In genomic region chr15:40355976-40356585, GRCh38 we compare ENCODE assay signal across 24 cellular contexts. TPM values are rescaled to one million over a fixed set of nuclear protein-coding genes. Genes with fewer than 3 reads are reported as not detected.
DNase-seq lines count a peak whose midpoint lies in the region; ATAC-seq and TF ChIP-seq lines count a peak whose summit lies in the region.
"Had no signal": no experiment of that assay in that cellular context is flagged by ENCODE, and none has a peak within 500 bp of the region (broad histone marks: within the 10 kb centered on the region; RNA-seq: fewer than 3 reads in every experiment).

No MANE protein-coding gene starts in this region.

- no peaks in the 10 kb centered on the region for H3K36me3 Mint-ChIP-seq in brain
- no peaks in the 10 kb centered on the region for H3K36me3 Mint-ChIP-seq in neural progenitor cell
- H3K36me3 Mint-ChIP-seq in type B pancreatic cell, result no peaks in the 10 kb centered on the region
- H3K36me3 Mint-ChIP-seq in CD4-positive, alpha-beta T cell (ENCODE audit: low read depth), result no peaks in the 10 kb centered on the region

- DNase-seq in stimulated activated naive CD8-positive, alpha-beta T cell treated with anti-CD3 and anti-CD28 coated beads, Interleukin-15, amount 100 ng/mL, for 72 hours, result no peak
- DNase-seq in stimulated activated naive CD8-positive, alpha-beta T cell treated with anti-CD3 and anti-CD28 coated beads, Interleukin-15, Interleukin-2, amounts not matched to agents 100 U/mL and 50 U/mL, for 24 hours, result no peak
- no peak for DNase-seq in neural progenitor cell (ENCODE audit: low spot score)
- no peak for DNase-seq in type B pancreatic cell (ENCODE audit: extremely low spot score, unreplicated experiment)
- DNase-seq in epidermal melanocyte (ENCODE audit: insufficient read length, low spot score), result no peak
- DNase-seq in kidney glomerular epithelial cell (lab: John Stamatoyannopoulos, UW), result no peak
- no peak for DNase-seq in CD4-positive, alpha-beta T cell
- DNase-seq: 8988T, ACHN, NCI-H1092 treated with DMSO at 0.1 percent for 48 hours, NCI-H1436, NCI-H187, NCI-H2081 treated with DMSO at 0.1 percent for 48 hours, NCI-H2171, NCI-H226, NCI-H510A, SHP77 had no signal

- no peak overlapping the region for H3K27ac ChIP-seq in neural progenitor cell
- no peak overlapping the region for H3K27ac ChIP-seq in CD4-positive, alpha-beta T cell (ENCODE audit: low read depth, low read length)
- H3K27ac ChIP-seq: HL-60, RWPE1 had no signal

- CTCF ChIA-PET in CD4-positive, alpha-beta T cell (lab: Charles Lee), result interaction anchor here (2.6 to 3.1 kb wide), 2 partner anchors 11 to 18 kb away, joined by 6 to 9 read pairs; no protein-coding TSS in a partner anchor

- H3K4me3 ChIP-seq in neural progenitor cell, result no peak overlapping the region

- no peak overlapping the region for H3K4me2 ChIP-seq in neural progenitor cell

- peaks cover 18% of the 10 kb centered on the region for H3K27me3 Mint-ChIP-seq in stimulated activated naive CD8-positive, alpha-beta T cell treated with anti-CD3 and anti-CD28 coated beads, Interleukin-15, amount 100 ng/mL, for 72 hours
- H3K27me3 Mint-ChIP-seq in brain, result peaks cover 21% of the 10 kb centered on the region
- H3K27me3 Mint-ChIP-seq in neural progenitor cell (ENCODE audit: insufficient read depth, low read depth), result peaks cover 23% of the 10 kb centered on the region
- H3K27me3 Mint-ChIP-seq in type B pancreatic cell, result peaks cover 54% of the 10 kb centered on the region
- H3K27me3 Mint-ChIP-seq in CD4-positive, alpha-beta T cell, result no peaks in the 10 kb centered on the region

- H3K27me3 ChIP-seq in neural progenitor cell, result peaks cover 45% of the 10 kb centered on the region
- H3K27me3 ChIP-seq in CD4-positive, alpha-beta T cell (ENCODE audit: control insufficient read depth, insufficient read depth, low read length), result no peaks in the 10 kb centered on the region

- H3K9me3 Mint-ChIP-seq in stimulated activated naive CD8-positive, alpha-beta T cell treated with anti-CD3 and anti-CD28 coated beads, Interleukin-15, amount 100 ng/mL, for 72 hours, result no peaks in the 10 kb centered on the region
- H3K9me3 Mint-ChIP-seq in brain (peaks cover 0 to 3% (median 0%) of the 10 kb centered on the region in 5 experiments), neural progenitor cell (no peaks in the 10 kb centered on the region), type B pancreatic cell (no peaks in the 10 kb centered on the region)
- no peaks in the 10 kb centered on the region for H3K9me3 Mint-ChIP-seq in CD4-positive, alpha-beta T cell

- H3F3A ChIP-seq in neural progenitor cell (ENCODE audit: low read depth), result peaks cover 28% of the 10 kb centered on the region

- H3K36me3 ChIP-seq in neural progenitor cell, result no peaks in the 10 kb centered on the region

- no peaks in the 10 kb centered on the region for H3K79me2 ChIP-seq in neural progenitor cell (ENCODE audit: low read depth)

- H3K4me1 ChIP-seq in neural progenitor cell, result peaks cover 18% of the 10 kb centered on the region

- no peak overlapping the region for H3K9ac ChIP-seq in neural progenitor cell

- peak; percentile 52 for ATAC-seq in stimulated activated naive CD8-positive, alpha-beta T cell treated with anti-CD3 and anti-CD28 coated beads, Interleukin-15, amount 100 ng/mL, for 72 hours
- no peak for ATAC-seq in stimulated activated naive CD8-positive, alpha-beta T cell treated with anti-CD3 and anti-CD28 coated beads, Interleukin-15, Interleukin-2, amounts not matched to agents 100 U/mL and 50 U/mL, for 24 hours
- no peak for ATAC-seq in CD4-positive, alpha-beta T cell (ENCODE audit: poor library complexity)
- ATAC-seq: Panc1 had no signal

- intact Hi-C loops in CD4-positive, alpha-beta T cell (cut with DNase I, micrococcal nuclease), result no loop called here

- TF ChIP-seq CTCF in brain (conservative IDR thresholded peaks at IDR 0.05), result no peak
- no peak for TF ChIP-seq CTCF in neural progenitor cell (IDR thresholded peaks at IDR 0.05)
- no peak for TF ChIP-seq CTCF in type B pancreatic cell (conservative IDR thresholded peaks at IDR 0.05)
- no peak for TF ChIP-seq CTCF in CD4-positive, alpha-beta T cell (IDR thresholded peaks at IDR 0.05)

- H3K9me3 ChIP-seq in neural progenitor cell (ENCODE audit: low read depth), result no peaks in the 10 kb centered on the region
- no peaks in the 10 kb centered on the region for H3K9me3 ChIP-seq in CD4-positive, alpha-beta T cell (ENCODE audit: control insufficient read depth, low read length)

- no peak overlapping the region for H3K27ac Mint-ChIP-seq in stimulated activated naive CD8-positive, alpha-beta T cell treated with anti-CD3 and anti-CD28 coated beads, Interleukin-15, amount 100 ng/mL, for 72 hours
- H3K27ac Mint-ChIP-seq in brain (peak overlapping the region; percentile 8 to 100 (median 28)), neural progenitor cell (no peak overlapping the region), type B pancreatic cell (no peak overlapping the region)
- no peak overlapping the region for H3K27ac Mint-ChIP-seq in CD4-positive, alpha-beta T cell

- POLR2A ChIA-PET in CD4-positive, alpha-beta T cell (lab: Charles Lee), result no interaction called here

- H3K4me3 Mint-ChIP-seq in stimulated activated naive CD8-positive, alpha-beta T cell treated with anti-CD3 and anti-CD28 coated beads, Interleukin-15, amount 100 ng/mL, for 72 hours, result no peak overlapping the region
- H3K4me3 Mint-ChIP-seq in brain, result peak overlapping the region; percentile 47 to 90 (median 84)
- peak overlapping the region; percentile 51 for H3K4me3 Mint-ChIP-seq in neural progenitor cell
- peak overlapping the region; percentile 39 for H3K4me3 Mint-ChIP-seq in type B pancreatic cell
- H3K4me3 Mint-ChIP-seq in CD4-positive, alpha-beta T cell, result no peak overlapping the region

- peaks cover 11% of the 10 kb centered on the region for H4K20me1 ChIP-seq in neural progenitor cell (ENCODE audit: low read depth)

- no peak overlapping the region for H2AFZ ChIP-seq in neural progenitor cell (replicated peaks)

- H3K4me1 Mint-ChIP-seq in stimulated activated naive CD8-positive, alpha-beta T cell treated with anti-CD3 and anti-CD28 coated beads, Interleukin-15, amount 100 ng/mL, for 72 hours, result peaks cover 18% of the 10 kb centered on the region
- H3K4me1 Mint-ChIP-seq in brain (peaks cover 59% of the 10 kb centered on the region), neural progenitor cell (peaks cover 25% of the 10 kb centered on the region), type B pancreatic cell (ENCODE audit: unreplicated experiment) (peaks cover 16% of the 10 kb centered on the region)
- H3K4me1 Mint-ChIP-seq in CD4-positive, alpha-beta T cell (ENCODE audit: low read depth), result peaks cover 14% of the 10 kb centered on the region

RNA-seq across cellular contexts. Expression of gene DISP2, which starts 1.9 kb away (rescaled TPM):
- 16.3 TPM for polyA plus RNA-seq in brain (ENCODE audit: insufficient read depth, low read depth, low replicate concordance)
- total RNA-seq in neural progenitor cell (ENCODE audit: low replicate concordance) (0.06 TPM in 1 of 2 replicates, not detected in the other), type B pancreatic cell (ENCODE audit: low replicate concordance) (1.5 and 1.8 TPM in 2 replicates)
- under 1 TPM; 0.03 to 0.06 TPM for total RNA-seq in CD4-positive, alpha-beta T cell

RNA-seq across cellular contexts. Expression of gene PHGR1, which starts 5.2 kb away (rescaled TPM):
- polyA plus RNA-seq in brain (ENCODE audit: insufficient read depth, low read depth, low replicate concordance), result not detected
- not detected in 2 replicates for total RNA-seq in neural progenitor cell (ENCODE audit: low replicate concordance)
- total RNA-seq in type B pancreatic cell (ENCODE audit: low replicate concordance), result 5.6 and 15.8 TPM in 2 replicates
- total RNA-seq in CD4-positive, alpha-beta T cell, result not detected
- total RNA-seq: G401, SK-MEL-5 had no signal
- polyA plus RNA-seq: BJ had no signal

RNA-seq across cellular contexts. Expression of gene CCDC9B, which starts 15.3 kb away (rescaled TPM):
- polyA plus RNA-seq in brain (ENCODE audit: insufficient read depth, low read depth, low replicate concordance), result 1.2 TPM
- 0.25 TPM in 1 of 2 replicates, not detected in the other for total RNA-seq in neural progenitor cell (ENCODE audit: low replicate concordance)
- 1.6 and 2.4 TPM in 2 replicates for total RNA-seq in type B pancreatic cell (ENCODE audit: low replicate concordance)
- 1 to 10 TPM; 1.0 to 1.5 TPM for total RNA-seq in CD4-positive, alpha-beta T cell

RNA-seq across cellular contexts. Expression of gene KNSTRN, which starts 26.4 kb away (rescaled TPM):
- 48.0 TPM for polyA plus RNA-seq in brain (ENCODE audit: insufficient read depth, low read depth, low replicate concordance)
- total RNA-seq in neural progenitor cell (ENCODE audit: low replicate concordance) (129 and 152 TPM in 2 replicates), type B pancreatic cell (ENCODE audit: low replicate concordance) (24.1 and 52.2 TPM in 2 replicates)
- 1 to 10 TPM; 2.8 to 3.0 TPM for total RNA-seq in CD4-positive, alpha-beta T cell

RNA-seq across cellular contexts. Expression of gene INAFM2, which starts 32.6 kb away (rescaled TPM):
- polyA plus RNA-seq in brain (ENCODE audit: insufficient read depth, low read depth, low replicate concordance), result 9.5 TPM
- total RNA-seq in neural progenitor cell (ENCODE audit: low replicate concordance) (11.5 and 18.2 TPM in 2 replicates), type B pancreatic cell (ENCODE audit: low replicate concordance) (12.3 and 23.6 TPM in 2 replicates)
- total RNA-seq in CD4-positive, alpha-beta T cell, result 1 to 10 TPM; 6.8 to 7.0 TPM

Comparison
In these comparisons a context has a peak if more than half of its experiments do, and no peak if none do; other contexts are left out.
1. H3K27ac Mint-ChIP-seq: peak in brain (5 of 5); none in stimulated activated naive CD8-positive, alpha-beta T cell treated with anti-CD3 and anti-CD28 coated beads, Interleukin-15, amount 100 ng/mL, for 72 hours (0 of 2), neural progenitor cell (single experiment), type B pancreatic cell (single experiment) and CD4-positive, alpha-beta T cell (single experiment).
2. H3K4me3 Mint-ChIP-seq: peak in brain (5 of 5), neural progenitor cell (single experiment) and type B pancreatic cell (single experiment); none in stimulated activated naive CD8-positive, alpha-beta T cell treated with anti-CD3 and anti-CD28 coated beads, Interleukin-15, amount 100 ng/mL, for 72 hours (0 of 2) and CD4-positive, alpha-beta T cell (single experiment).